ENCODE assay signal across 8 cellular contexts in genomic region chr13:113152894-113153809, GRCh38. TPM values are rescaled to one million over a fixed set of nuclear protein-coding genes. Genes with fewer than 3 reads are reported as not detected.
A peak's percentile ranks its signal among the peaks of the same experiment; 100 is the strongest.
DNase-seq lines count a peak whose midpoint lies in the region; ATAC-seq and TF ChIP-seq lines count a peak whose summit lies in the region.

No MANE protein-coding gene starts in this region.

- H3K4me3 Mint-ChIP-seq in stimulated activated naive B cell treated with anti-CD40 and anti-IgM and Interleukin-4, amounts not matched to agents 10 μg/mL and 1 μg/mL and 100 μg/mL, for 72 hours: peak overlapping the region; percentile 67 to 73

- H3K36me3 ChIP-seq in GM23248 (ENCODE audit: low read depth) (no peaks in the 10 kb centered on the region), OCI-LY1 (ENCODE audit: insufficient read depth, low read length) (peaks cover 5% of the 10 kb centered on the region; the same call in 1 of the 2 replicates), breast epithelium (no peaks in the 10 kb centered on the region), kidney epithelial cell (ENCODE audit: control insufficient read depth, insufficient read depth, low read length) (no peaks in the 10 kb centered on the region)

- TF ChIP-seq CTCF in OCI-LY1 (IDR thresholded peaks at IDR 0.05; ENCODE audit: low read length) (no peak), breast epithelium (IDR thresholded peaks at IDR 0.05) (no peak), kidney epithelial cell (IDR thresholded peaks at IDR 0.05; ENCODE audit: insufficient read depth, low read length, poor library complexity, severe bottlenecking) (no peak)

- intact Hi-C loops in breast epithelium (cut with DNase I; ENCODE audit: low total_unique reads): no loop called here

- H3K4me2 ChIP-seq in GM23248 (ENCODE audit: unreplicated experiment) (peak overlapping the region; percentile 92), OCI-LY1 (ENCODE audit: low read length) (peak overlapping the region; percentile 54)

- H3F3A ChIP-seq in GM23248 (ENCODE audit: insufficient read depth): peaks cover 8% of the 10 kb centered on the region; the same call in 1 of the 2 replicates
- H3F3A ChIP-seq in OCI-LY1 (ENCODE audit: insufficient read depth, low read length): no peaks in the 10 kb centered on the region

- H3K4me1 ChIP-seq in GM23248 (ENCODE audit: insufficient read depth): peaks cover 4% of the 10 kb centered on the region; the same call in 1 of the 2 replicates
- H3K4me1 ChIP-seq in OCI-LY1 (ENCODE audit: insufficient read depth, low read length, severe bottlenecking): peaks cover 17% of the 10 kb centered on the region
- peaks cover 0 to 5% of the 10 kb centered on the region in 2 donors for H3K4me1 ChIP-seq in breast epithelium

- H3K9me2 ChIP-seq in GM23248 (ENCODE audit: insufficient read depth): no peaks in the 10 kb centered on the region
- H3K9me2 ChIP-seq in OCI-LY1 (ENCODE audit: low read depth, low read length): no peaks in the 10 kb centered on the region

- H4K20me1 ChIP-seq in GM23248 (ENCODE audit: insufficient read depth): no peaks in the 10 kb centered on the region
- H4K20me1 ChIP-seq in OCI-LY1 (ENCODE audit: insufficient read depth, low read length): no peaks in the 10 kb centered on the region

- H3K4me1 Mint-ChIP-seq in stimulated activated naive B cell treated with anti-CD40 and anti-IgM and Interleukin-4, amounts not matched to agents 10 μg/mL and 1 μg/mL and 100 μg/mL, for 72 hours: peaks cover 16 to 22% of the 10 kb centered on the region in 2 donors

- peak overlapping the region; percentile 35 for H3K27ac ChIP-seq in GM23248
- no peak overlapping the region for H3K27ac ChIP-seq in OCI-LY1 (ENCODE audit: low read depth, low read length, poor library complexity, severe bottlenecking)
- H3K27ac ChIP-seq in breast epithelium: peak overlapping the region; percentile 74 to 87

- peak overlapping the region; percentile 68 for H3K4me3 ChIP-seq in GM23248
- peak overlapping the region; percentile 42 for H3K4me3 ChIP-seq in OCI-LY1 (ENCODE audit: low read depth, low read length, poor library complexity, severe bottlenecking)
- peak overlapping the region; percentile 34 to 81 (median 56) for H3K4me3 ChIP-seq in breast epithelium
- H3K4me3 ChIP-seq in kidney epithelial cell (ENCODE audit: low read depth, low read length): peak overlapping the region; percentile 22

- H3K36me3 Mint-ChIP-seq in stimulated activated naive B cell treated with anti-CD40 and anti-IgM and Interleukin-4, amounts not matched to agents 10 μg/mL and 1 μg/mL and 100 μg/mL, for 72 hours: peaks cover 5 to 7% of the 10 kb centered on the region in 2 donors

- H3K9me3 Mint-ChIP-seq in stimulated activated naive B cell treated with anti-CD40 and anti-IgM and Interleukin-4, amounts not matched to agents 10 μg/mL and 1 μg/mL and 100 μg/mL, for 72 hours: peaks cover 5 to 17% of the 10 kb centered on the region in 2 donors

- 33 to 42% methylated on average over 43 to 59 of the region's 62 CpGs for WGBS in GM23248 (ENCODE audit: low coverage in 1 of 2, low lambda C conversion rate in 2 of 2, missing lambda C conversion rate in 2 of 2), 2 experiments

- TF ChIP-seq POLR2A in breast epithelium (IDR thresholded peaks at IDR 0.05): no peak

- H3K79me2 ChIP-seq in GM23248 (ENCODE audit: insufficient read depth) (no peaks in the 10 kb centered on the region), OCI-LY1 (ENCODE audit: insufficient read depth, low read length) (no peaks in the 10 kb centered on the region)

- peak; percentile 44 to 47 for ATAC-seq in stimulated activated naive B cell treated with anti-CD40 and anti-IgM and Interleukin-4, amounts not matched to agents 10 μg/mL and 1 μg/mL and 100 μg/mL, for 72 hours (replicated peaks)
- ATAC-seq in HG02970 (IDR thresholded peaks at IDR 0.05; ENCODE audit: low FRiP score, unreplicated experiment): no peak

- H3K27me3 ChIP-seq in GM23248 (replicated peaks; ENCODE audit: insufficient read depth) (no peaks in the 10 kb centered on the region), OCI-LY1 (ENCODE audit: insufficient read depth, low read length) (peaks cover 31% of the 10 kb centered on the region; the same call in 1 of the 2 replicates), breast epithelium (no peaks in the 10 kb centered on the region), kidney epithelial cell (ENCODE audit: control insufficient read depth, insufficient read depth, low read length) (peaks cover 22% of the 10 kb centered on the region)

- H2AFZ ChIP-seq in GM23248 (peak overlapping the region; percentile 93), OCI-LY1 (ENCODE audit: low read length) (no peak overlapping the region)

- in situ Hi-C loops in GM23248 (cut with MboI): no loop called here

- H3K9me3 ChIP-seq in GM23248 (ENCODE audit: low read depth) (no peaks in the 10 kb centered on the region), OCI-LY1 (ENCODE audit: low read length) (peaks cover 8% of the 10 kb centered on the region), breast epithelium (no peaks in the 10 kb centered on the region)

- peak overlapping the region; percentile 68 for H3K9ac ChIP-seq in GM23248
- H3K9ac ChIP-seq in OCI-LY1 (ENCODE audit: low read length): peak overlapping the region; percentile 7; the same call in 1 of the 2 replicates

- DNase-seq in COLO668 (lab: John Stamatoyannopoulos, UW; ENCODE audit: unreplicated experiment): peak; percentile 67
- DNase-seq in GM23248: peak; percentile 27
- peak in 1 of 2 donors; percentile 51 for DNase-seq in breast epithelium (ENCODE audit: low spot score in 2 of 2)
- no peak for DNase-seq in kidney epithelial cell (ENCODE audit: low read depth)
- no peak for DNase-seq in stimulated activated naive B cell treated with anti-CD40 and anti-IgM and Interleukin-4, amounts not matched to agents 10 μg/mL and 1 μg/mL and 100 μg/mL, for 72 hours
- no peak for DNase-seq in NCI-H2227 (lab: John Stamatoyannopoulos, UW; ENCODE audit: unreplicated experiment)

- H3K27me3 Mint-ChIP-seq in stimulated activated naive B cell treated with anti-CD40 and anti-IgM and Interleukin-4, amounts not matched to agents 10 μg/mL and 1 μg/mL and 100 μg/mL, for 72 hours: peaks cover 45% of the 10 kb centered on the region in 2 donors

- H3K27ac Mint-ChIP-seq in stimulated activated naive B cell treated with anti-CD40 and anti-IgM and Interleukin-4, amounts not matched to agents 10 μg/mL and 1 μg/mL and 100 μg/mL, for 72 hours: peak overlapping the region; percentile 48

RNA-seq across cellular contexts. Expression of gene PROZ, which starts 5.3 kb away (rescaled TPM):
- not detected in 2 replicates for total RNA-seq in GM23248 (2014; rRNA removed; shearing (Covaris generic))
- polyA plus RNA-seq in GM23248 (2016; fragmentation: Nextera tagmentation; extraction: Ambion mirVana): not detected in 2 replicates
- total RNA-seq in breast epithelium (not detected), kidney epithelial cell (not detected in 2 replicates)

RNA-seq across cellular contexts. Expression of gene F10, which starts 30.6 kb away (rescaled TPM):
- total RNA-seq in GM23248 (2014; rRNA removed; shearing (Covaris generic)): 7.8 and 10.2 TPM in 2 replicates
- polyA plus RNA-seq in GM23248 (2016; fragmentation: Nextera tagmentation; extraction: Ambion mirVana): 9.0 and 9.1 TPM in 2 replicates
- 10 to 100 TPM in 1 of 3 donors, 1 to 10 TPM in 2; 5.1 to 63.2 (median 8.2) TPM for total RNA-seq in breast epithelium
- total RNA-seq in kidney epithelial cell: 0.08 and 0.75 TPM in 2 replicates

RNA-seq across cellular contexts. Expression of gene F7, which starts 47.6 kb away (rescaled TPM):
- total RNA-seq in GM23248 (2014; rRNA removed; shearing (Covaris generic)): not detected in 2 replicates
- not detected in 2 replicates for polyA plus RNA-seq in GM23248 (2016; fragmentation: Nextera tagmentation; extraction: Ambion mirVana)
- under 1 TPM; 0.15 to 0.48 (median 0.33) TPM for total RNA-seq in breast epithelium
- 0.38 and 0.55 TPM in 2 replicates for total RNA-seq in kidney epithelial cell

RNA-seq across cellular contexts. Expression of gene PCID2, which starts 55.3 kb away (rescaled TPM):
- total RNA-seq in GM23248 (2014; rRNA removed; shearing (Covaris generic)): 60.7 and 67.9 TPM in 2 replicates
- polyA plus RNA-seq in GM23248 (2016; fragmentation: Nextera tagmentation; extraction: Ambion mirVana): 58.3 and 58.6 TPM in 2 replicates
- 10 to 100 TPM; 50.2 to 79.2 (median 76.7) TPM for total RNA-seq in breast epithelium
- total RNA-seq in kidney epithelial cell: 34.8 and 36.9 TPM in 2 replicates

RNA-seq across cellular contexts. Expression of gene CUL4A, which starts 56.3 kb away (rescaled TPM):
- 93.0 and 197 TPM in 2 replicates for total RNA-seq in GM23248 (2014; rRNA removed; shearing (Covaris generic))
- polyA plus RNA-seq in GM23248 (2016; fragmentation: Nextera tagmentation; extraction: Ambion mirVana): 65.9 and 67.3 TPM in 2 replicates
- total RNA-seq in breast epithelium: 100 to 1,000 TPM; 108 to 145 (median 142) TPM
- total RNA-seq in kidney epithelial cell: 90.4 and 96.0 TPM in 2 replicates

Comparison
In these comparisons a context has a peak if more than half of its experiments do, and no peak if none do; other contexts are left out.
1. DNase-seq: peak in COLO668 (single experiment) and GM23248 (single experiment); none in kidney epithelial cell (single experiment), stimulated activated naive B cell treated with anti-CD40 and anti-IgM and Interleukin-4, amounts not matched to agents 10 μg/mL and 1 μg/mL and 100 μg/mL, for 72 hours (single experiment) and NCI-H2227 (single experiment).
2. Peak in every context shown above with its lines, with median percentiles within 50 percentile points of each other: H3K4me3 ChIP-seq.